Comparison of ENCODE assay signal across 8 cellular contexts in genomic region chr12:124388038-124388676, GRCh38.
DNase-seq lines count a peak whose midpoint lies in the region; ATAC-seq and TF ChIP-seq lines count a peak whose summit lies in the region.

No MANE protein-coding gene starts in this region.

- H3K27ac Mint-ChIP-seq in activated naive CD8-positive, alpha-beta T cell treated with anti-CD3 and anti-CD28 coated beads for 36 hours = no peak overlapping the region
- no peak overlapping the region for H3K27ac Mint-ChIP-seq in activated naive CD8-positive, alpha-beta T cell treated with anti-CD3 and anti-CD28 coated beads, Interleukin-2, amount 50 U/mL, for 24 hours
- H3K27ac Mint-ChIP-seq in central memory CD8-positive, alpha-beta T cell (ENCODE audit: low read depth) = no peak overlapping the region

- intact Hi-C loops in upper lobe of right lung (cut with DNase I) = no loop called here

- H3K27ac ChIP-seq in muscle layer of colon (ENCODE audit: low read depth, low read length) (peak overlapping the region; percentile 99), upper lobe of right lung (peak overlapping the region; percentile 65)

- H3K27me3 ChIP-seq in muscle layer of colon (ENCODE audit: control insufficient read depth in 1 of 2, insufficient read depth in 2 of 2, low read length in 2 of 2) (no peaks in the 10 kb centered on the region), upper lobe of right lung (no peaks in the 10 kb centered on the region)

- peaks cover 25% of the 10 kb centered on the region for H3K36me3 ChIP-seq in muscle layer of colon (ENCODE audit: insufficient read depth, low read length)
- peaks cover 26% of the 10 kb centered on the region for H3K36me3 ChIP-seq in upper lobe of right lung

- no peaks in the 10 kb centered on the region for H3K9me3 ChIP-seq in muscle layer of colon (ENCODE audit: low read length)
- no peaks in the 10 kb centered on the region for H3K9me3 ChIP-seq in upper lobe of right lung

- TF ChIP-seq CTCF in upper lobe of right lung (IDR thresholded peaks at IDR 0.05) = no peak

- peak overlapping the region; percentile 45 for H3K4me3 Mint-ChIP-seq in activated naive CD8-positive, alpha-beta T cell treated with anti-CD3 and anti-CD28 coated beads for 36 hours
- no peak overlapping the region for H3K4me3 Mint-ChIP-seq in activated naive CD8-positive, alpha-beta T cell treated with anti-CD3 and anti-CD28 coated beads, Interleukin-2, amount 50 U/mL, for 24 hours
- peak overlapping the region; percentile 58 for H3K4me3 Mint-ChIP-seq in central memory CD8-positive, alpha-beta T cell

- no peak for DNase-seq in activated naive CD8-positive, alpha-beta T cell treated with anti-CD3 and anti-CD28 coated beads for 36 hours
- no peak for DNase-seq in activated naive CD8-positive, alpha-beta T cell treated with anti-CD3 and anti-CD28 coated beads, Interleukin-2, amount 50 U/mL, for 24 hours
- DNase-seq in central memory CD8-positive, alpha-beta T cell (ENCODE audit: low spot score in 2 of 2) = no peak
- no peak for DNase-seq in upper lobe of right lung
- no peak for DNase-seq in germinal center (ENCODE audit: low spot score)
- no peak for DNase-seq in NCI-H524 treated with DMSO at 0.1 percent for 48 hours (lab: John Stamatoyannopoulos, UW)

- no peak for ATAC-seq in activated naive CD8-positive, alpha-beta T cell treated with anti-CD3 and anti-CD28 coated beads, Interleukin-2, amount 50 U/mL, for 24 hours
- no peak for ATAC-seq in central memory CD8-positive, alpha-beta T cell (replicated peaks; ENCODE audit: extremely low read depth, poor library complexity, severe bottlenecking)
- no peak for ATAC-seq in upper lobe of right lung
- no peak for ATAC-seq in GM18909 (IDR thresholded peaks at IDR 0.05; ENCODE audit: poor library complexity, unreplicated experiment)

- peak overlapping the region; percentile 84 for H3K9ac ChIP-seq in muscle layer of colon (ENCODE audit: low read length)

- peaks cover 32% of the 10 kb centered on the region for H3K4me1 Mint-ChIP-seq in activated naive CD8-positive, alpha-beta T cell treated with anti-CD3 and anti-CD28 coated beads for 36 hours
- H3K4me1 Mint-ChIP-seq in activated naive CD8-positive, alpha-beta T cell treated with anti-CD3 and anti-CD28 coated beads, Interleukin-2, amount 50 U/mL, for 24 hours = peaks cover 36% of the 10 kb centered on the region
- peaks cover 28% of the 10 kb centered on the region for H3K4me1 Mint-ChIP-seq in central memory CD8-positive, alpha-beta T cell

- H3K36me3 Mint-ChIP-seq in activated naive CD8-positive, alpha-beta T cell treated with anti-CD3 and anti-CD28 coated beads for 36 hours = peaks cover 6% of the 10 kb centered on the region
- H3K36me3 Mint-ChIP-seq in activated naive CD8-positive, alpha-beta T cell treated with anti-CD3 and anti-CD28 coated beads, Interleukin-2, amount 50 U/mL, for 24 hours (ENCODE audit: low read depth) = peaks cover 3% of the 10 kb centered on the region
- peaks cover 24% of the 10 kb centered on the region for H3K36me3 Mint-ChIP-seq in central memory CD8-positive, alpha-beta T cell (ENCODE audit: insufficient read depth)

- H3K4me3 ChIP-seq in muscle layer of colon (ENCODE audit: low read depth in 1 of 2, low read length in 2 of 2) (peak overlapping the region; percentile 6 to 74), upper lobe of right lung (peak overlapping the region; percentile 56)

- H3K27me3 Mint-ChIP-seq in activated naive CD8-positive, alpha-beta T cell treated with anti-CD3 and anti-CD28 coated beads for 36 hours = no peaks in the 10 kb centered on the region
- no peaks in the 10 kb centered on the region for H3K27me3 Mint-ChIP-seq in activated naive CD8-positive, alpha-beta T cell treated with anti-CD3 and anti-CD28 coated beads, Interleukin-2, amount 50 U/mL, for 24 hours
- no peaks in the 10 kb centered on the region for H3K27me3 Mint-ChIP-seq in central memory CD8-positive, alpha-beta T cell

- no peaks in the 10 kb centered on the region for H3K9me3 Mint-ChIP-seq in activated naive CD8-positive, alpha-beta T cell treated with anti-CD3 and anti-CD28 coated beads for 36 hours
- no peaks in the 10 kb centered on the region for H3K9me3 Mint-ChIP-seq in activated naive CD8-positive, alpha-beta T cell treated with anti-CD3 and anti-CD28 coated beads, Interleukin-2, amount 50 U/mL, for 24 hours
- no peaks in the 10 kb centered on the region for H3K9me3 Mint-ChIP-seq in central memory CD8-positive, alpha-beta T cell

- H3K4me1 ChIP-seq in muscle layer of colon (ENCODE audit: insufficient read depth, low read length) = peaks cover 76% of the 10 kb centered on the region
- peaks cover 66% of the 10 kb centered on the region for H3K4me1 ChIP-seq in upper lobe of right lung
